ENCODE assay signal across 25 cellular contexts in genomic region chr5:21238786-21239185, GRCh38.
"Had no signal": no experiment of that assay in that cellular context is flagged by ENCODE, and none has a peak within 500 bp of the region (broad histone marks: within the 10 kb centered on the region; RNA-seq: fewer than 3 reads in every experiment).

No MANE protein-coding gene starts in this region.

- H3K4me3 ChIP-seq: left ventricle myocardium inferior, lung, neural progenitor cell, right atrium auricular region, right lobe of liver, suprapubic skin, thoracic aorta, tibial artery, uterus had no signal

- H3K36me3 ChIP-seq: left ventricle myocardium inferior, neural progenitor cell, neutrophil, right atrium auricular region, right lobe of liver, suprapubic skin, thoracic aorta, tibial artery, uterus had no signal

- H3K36me3 Mint-ChIP-seq: immature natural killer cell; mesothelial cell of epicardium; naive B cell; natural killer cell; neural progenitor cell; stimulated activated effector memory CD8-positive, alpha-beta T cell treated with anti-CD3 and anti-CD28 coated beads, Interleukin-12 subunit alpha, Interleukin-12 subunit beta, amount 100 ng/mL, for 72 hours; type B pancreatic cell had no signal

- H3K9me3 ChIP-seq: left ventricle myocardium inferior, neutrophil, right atrium auricular region, right lobe of liver, suprapubic skin, thoracic aorta, tibial artery, uterus had no signal

- H3K27me3 ChIP-seq: neural progenitor cell, neutrophil, right atrium auricular region, right lobe of liver, suprapubic skin, tibial artery, uterus had no signal

- H3K4me3 Mint-ChIP-seq: immature natural killer cell; mesothelial cell of epicardium; naive B cell; natural killer cell; nephron progenitor cell; neural progenitor cell; stimulated activated effector memory CD8-positive, alpha-beta T cell treated with anti-CD3 and anti-CD28 coated beads, Interleukin-12 subunit alpha, Interleukin-12 subunit beta, amount 100 ng/mL, for 72 hours; stimulated activated naive CD8-positive, alpha-beta T cell treated with anti-CD3 and anti-CD28 coated beads, Interleukin-15, Interleukin-2, amounts not matched to agents 100 ng/mL and 50 ng/mL, for 24 hours; type B pancreatic cell had no signal

- ATAC-seq: natural killer cell; right lobe of liver; stimulated activated effector memory CD8-positive, alpha-beta T cell treated with anti-CD3 and anti-CD28 coated beads, Interleukin-12 subunit alpha, Interleukin-12 subunit beta, amount 100 ng/mL, for 72 hours had no signal

- DNase-seq: hypothalamus; immature natural killer cell; islet precursor cell; left ventricle myocardium inferior; mesendoderm; naive B cell; natural killer cell; nephron progenitor cell; occipital lobe; right lobe of liver; stimulated activated CD4-positive, alpha-beta T cell treated with anti-CD3 and anti-CD28 coated beads, Interleukin-4, amount 100 ng/mL, for 24 hours; stimulated activated naive CD4-positive, alpha-beta T cell; tibial artery; uterus had no signal

- H3K27me3 Mint-ChIP-seq: naive B cell; stimulated activated naive CD8-positive, alpha-beta T cell treated with anti-CD3 and anti-CD28 coated beads, Interleukin-15, Interleukin-2, amounts not matched to agents 100 ng/mL and 50 ng/mL, for 24 hours; type B pancreatic cell had no signal

- H3K27ac ChIP-seq: left ventricle myocardium inferior, neural progenitor cell, neutrophil, parathyroid adenoma, right atrium auricular region, right lobe of liver, suprapubic skin, thoracic aorta, tibial artery, uterus had no signal

- H3K4me1 ChIP-seq: neural progenitor cell, parathyroid adenoma, right atrium auricular region, right lobe of liver, suprapubic skin, uterus had no signal

- H3K9me3 Mint-ChIP-seq: mesothelial cell of epicardium, nephron progenitor cell, neural progenitor cell, type B pancreatic cell had no signal

- H3K4me1 Mint-ChIP-seq: immature natural killer cell; naive B cell; natural killer cell; nephron progenitor cell; neural progenitor cell; stimulated activated effector memory CD8-positive, alpha-beta T cell treated with anti-CD3 and anti-CD28 coated beads, Interleukin-12 subunit alpha, Interleukin-12 subunit beta, amount 100 ng/mL, for 72 hours had no signal

- H3K27ac Mint-ChIP-seq: immature natural killer cell; mesothelial cell of epicardium; naive B cell; natural killer cell; nephron progenitor cell; neural progenitor cell; stimulated activated effector memory CD8-positive, alpha-beta T cell treated with anti-CD3 and anti-CD28 coated beads, Interleukin-12 subunit alpha, Interleukin-12 subunit beta, amount 100 ng/mL, for 72 hours; stimulated activated naive CD8-positive, alpha-beta T cell treated with anti-CD3 and anti-CD28 coated beads, Interleukin-15, Interleukin-2, amounts not matched to agents 100 ng/mL and 50 ng/mL, for 24 hours; type B pancreatic cell had no signal
